In genomic region chr9:98864257-98865180, GRCh38 we compare ENCODE assay signal across 15 cellular contexts. TPM values are rescaled to one million over a fixed set of nuclear protein-coding genes. Genes with fewer than 3 reads are reported as not detected.
DNase-seq lines count a peak whose midpoint lies in the region; ATAC-seq and TF ChIP-seq lines count a peak whose summit lies in the region.
"Had no signal": no experiment of that assay in that cellular context is flagged by ENCODE, and none has a peak within 500 bp of the region (broad histone marks: within the 10 kb centered on the region; RNA-seq: fewer than 3 reads in every experiment).

No MANE protein-coding gene starts in this region.

- no peaks in the 10 kb centered on the region for H3K9me3 ChIP-seq in gastrocnemius medialis

- H3K36me3 ChIP-seq in gastrocnemius medialis, result no peaks in the 10 kb centered on the region

- H3K27ac ChIP-seq in gastrocnemius medialis, result peak overlapping the region; percentile 49 to 73 (median 68)

- H3K4me3 ChIP-seq in AG10803 (ENCODE audit: low read length), result no peak overlapping the region
- no peak overlapping the region for H3K4me3 ChIP-seq in cardiac fibroblast (replicated peaks in 1 of 2; ENCODE audit: low read depth in 2 of 2, low read length in 2 of 2)
- H3K4me3 ChIP-seq in gastrocnemius medialis, result no peak overlapping the region

- ATAC-seq in gastrocnemius medialis (peak; percentile 28 to 38), GM21360 (IDR thresholded peaks at IDR 0.05; ENCODE audit: unreplicated experiment) (no peak)
- ATAC-seq: activated naive CD8-positive, alpha-beta T cell treated with anti-CD3 and anti-CD28 coated beads, Interleukin-2, amount 50 U/mL, for 24 hours had no signal

- H3K4me1 ChIP-seq in gastrocnemius medialis, result peaks cover 4 to 55% of the 10 kb centered on the region in 2 donors

- intact Hi-C loops in gastrocnemius medialis (cut with DNase I; ENCODE audit: low total_unique reads), result no loop called here

- TF ChIP-seq CTCF in AG10803 (conservative IDR thresholded peaks at IDR 0.05; ENCODE audit: low read length) (0 out of 2 replicates have a peak, but pooled peaks have one; percentile 9), cardiac fibroblast (IDR thresholded peaks at IDR 0.05; ENCODE audit: low read depth, low read length) (no peak), gastrocnemius medialis (IDR thresholded peaks at IDR 0.05 in 4 of 5, conservative IDR thresholded peaks at IDR 0.05 in 1 of 5) (no peak)

- TF ChIP-seq POLR2A in gastrocnemius medialis (IDR thresholded peaks at IDR 0.05), result no peak

- in situ Hi-C loops in gastrocnemius medialis (cut with MboI; ENCODE audit: low sequenced_read_pairs in 4 of 4), result loop anchor here in 3 of 4 donors (5.0 to 10.0 kb wide), 2 partner anchors 130 to 133 kb away; no protein-coding TSS in a partner anchor
- in situ Hi-C loops in ACHN (cut with HindIII; ENCODE audit: low pct_ligation_motif_present, low pct_unique_long_range_greater_than_20kb, low sequenced_read_pairs), result no loop called here

- H3K27me3 ChIP-seq in gastrocnemius medialis, result no peaks in the 10 kb centered on the region

- peak; percentile 88 for DNase-seq in AG10803 (ENCODE audit: low read depth)
- peak; percentile 59 to 68 for DNase-seq in cardiac fibroblast (ENCODE audit: low read depth in 2 of 2)
- DNase-seq in iris pigment epithelial cell (ENCODE audit: low read depth), result peak; percentile 31
- DNase-seq in gastrocnemius medialis, result peak; percentile 31 to 39
- no peak for DNase-seq in hippocampal formation (lab: John Stamatoyannopoulos, UW)
- DNase-seq in ACHN, result no peak
- no peak for DNase-seq in NCI-H1436 treated with DMSO at 0.1 percent for 48 hours (lab: John Stamatoyannopoulos, UW)
- DNase-seq: activated CD4-positive, alpha-beta T cell treated with anti-CD3 and anti-CD28 coated beads, Interleukin-2, amount 50 U/mL, for 48 hours; activated naive CD8-positive, alpha-beta T cell treated with anti-CD3 and anti-CD28 coated beads, Interleukin-2, amount 50 U/mL, for 24 hours; GF-D8; NCI-H1694; NCI-H510A; nucleus accumbens; substantia nigra had no signal

RNA-seq across cellular contexts. Expression of gene GALNT12, which starts 57.0 kb away (rescaled TPM):
- 1 to 10 TPM in 2 of 4 donors, under 1 TPM in 2; 0.55 to 1.6 (median 1.1) TPM for total RNA-seq in gastrocnemius medialis

Comparison
In these comparisons a context has a peak if more than half of its experiments do, and no peak if none do; other contexts are left out.
1. DNase-seq: peak in AG10803 (single experiment), cardiac fibroblast (2 of 2), iris pigment epithelial cell (single experiment) and gastrocnemius medialis (2 of 2); none in hippocampal formation (0 of 2), ACHN (single experiment) and NCI-H1436 treated with DMSO at 0.1 percent for 48 hours (single experiment).